In the genomic region with DNA sequence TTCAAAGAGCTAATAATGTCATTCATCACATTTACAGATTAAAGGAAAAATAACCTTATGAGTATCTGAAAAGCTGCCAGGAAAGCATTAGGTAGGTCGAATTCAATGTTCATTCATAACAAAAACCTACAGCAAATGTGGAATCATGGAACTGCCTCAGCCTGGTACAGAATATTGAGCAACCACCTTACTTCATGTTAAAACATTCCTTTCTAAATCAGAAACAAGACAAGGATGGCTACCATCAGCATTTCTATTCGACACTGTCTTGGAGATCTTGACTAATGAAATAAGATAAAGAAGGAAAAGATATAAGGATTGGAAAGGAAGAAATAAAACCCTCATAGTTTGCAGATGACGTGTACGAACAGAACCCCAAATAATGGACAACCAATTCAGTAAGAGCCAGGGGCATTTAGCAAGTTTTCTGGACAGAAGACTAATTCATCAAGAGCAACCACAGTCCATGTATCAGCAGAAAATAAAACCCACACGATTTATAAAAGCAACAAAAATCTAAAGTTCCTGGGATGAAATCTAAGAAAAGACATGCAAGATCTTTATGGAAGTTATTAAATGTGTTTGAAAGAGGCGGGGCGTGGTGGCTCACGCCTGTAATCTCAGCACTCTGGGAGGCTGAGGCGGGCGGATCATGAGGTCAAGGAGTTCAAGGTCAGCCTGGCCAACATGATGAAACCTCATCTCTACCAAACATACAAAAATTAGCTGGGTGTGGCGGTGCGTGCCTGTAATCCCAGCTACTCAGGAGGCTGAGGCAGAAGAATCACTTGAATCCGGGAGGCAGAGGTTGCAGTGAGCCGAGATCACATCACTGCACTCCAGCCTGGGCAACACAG, we compare ENCODE assay signal across 19 cellular contexts.
"Had no signal": no experiment of that assay in that cellular context is flagged by ENCODE, and none has a peak within 500 bp of the region (broad histone marks: within the 10 kb centered on the region; RNA-seq: fewer than 3 reads in every experiment).

No MANE protein-coding gene starts in this region.

- H3K4me3 ChIP-seq: left lung, skin epidermis, tibial artery, vagina had no signal

- H3K4me1 Mint-ChIP-seq: brain, WTC11 had no signal

- H3K27me3 Mint-ChIP-seq: activated CD8-positive, alpha-beta T cell treated with anti-CD3 and anti-CD28 coated beads for 36 hours; activated naive CD4-positive, alpha-beta T cell treated with anti-CD3 and anti-CD28 coated beads, Interleukin-2, amount 50 U/mL, for 24 hours; brain; naive thymus-derived CD8-positive, alpha-beta T cell; stimulated activated naive B cell treated with anti-CD40 and anti-IgM and Interleukin-4, amounts not matched to agents 10 μg/mL and 1 μg/mL and 100 μg/mL, for 72 hours had no signal

- H3K27ac Mint-ChIP-seq: activated CD8-positive, alpha-beta T cell treated with anti-CD3 and anti-CD28 coated beads for 36 hours; activated naive CD4-positive, alpha-beta T cell treated with anti-CD3 and anti-CD28 coated beads, Interleukin-2, amount 50 U/mL, for 24 hours; brain; memory B cell; stimulated activated naive B cell treated with anti-CD40 and anti-IgM and Interleukin-4, amounts not matched to agents 10 μg/mL and 1 μg/mL and 100 μg/mL, for 72 hours; WTC11 had no signal

- H3K4me1 ChIP-seq: left lung, tibial artery, vagina had no signal

- H3K27ac ChIP-seq: left lung, skin epidermis, tibial artery, vagina had no signal

- H3K4me3 Mint-ChIP-seq: activated CD8-positive, alpha-beta T cell treated with anti-CD3 and anti-CD28 coated beads for 36 hours; activated naive CD4-positive, alpha-beta T cell treated with anti-CD3 and anti-CD28 coated beads, Interleukin-2, amount 50 U/mL, for 24 hours; activated T-cell treated with anti-CD3 and anti-CD28 coated beads, Interleukin-2, amount 50 U/mL, for 4 hours; brain; memory B cell; naive thymus-derived CD8-positive, alpha-beta T cell; stimulated activated naive B cell treated with anti-CD40 and anti-IgM and Interleukin-4, amounts not matched to agents 10 μg/mL and 1 μg/mL and 100 μg/mL, for 72 hours; WTC11 had no signal

- H3K36me3 ChIP-seq: left lung had no signal

- DNase-seq: activated CD4-positive, alpha-beta T cell treated with anti-CD3 and anti-CD28 coated beads for 4 hours; activated CD8-positive, alpha-beta T cell treated with anti-CD3 and anti-CD28 coated beads for 36 hours; activated effector memory CD4-positive, alpha-beta T cell treated with Interleukin-2 at 50 U/mL for 16 hours; activated T-cell treated with anti-CD3 and anti-CD28 coated beads, Interleukin-2, amount 50 U/mL, for 4 hours; amygdala; cerebellar nuclear complex; left lung; naive thymus-derived CD8-positive, alpha-beta T cell; retina; stimulated activated CD4-positive, alpha-beta T cell treated with anti-CD3 and anti-CD28 coated beads, Interleukin-15, amount 100 ng/mL, for 24 hours; stimulated activated CD4-positive, alpha-beta T cell treated with anti-CD3 and anti-CD28 coated beads, Interleukin-4, amount 100 ng/mL, for 1 hour; stimulated activated naive B cell treated with anti-CD40 and anti-IgM and Interleukin-4, amounts not matched to agents 10 μg/mL and 1 μg/mL and 100 μg/mL, for 72 hours; tibial artery had no signal

- H3K36me3 Mint-ChIP-seq: memory B cell had no signal

- H3K9me3 ChIP-seq: vagina had no signal

- H3K27me3 ChIP-seq: left lung, tibial artery, vagina had no signal

- H3K9me3 Mint-ChIP-seq: activated naive CD4-positive, alpha-beta T cell treated with anti-CD3 and anti-CD28 coated beads, Interleukin-2, amount 50 U/mL, for 24 hours; memory B cell had no signal

- ATAC-seq: activated CD8-positive, alpha-beta T cell treated with anti-CD3 and anti-CD28 coated beads for 36 hours; activated T-cell treated with anti-CD3 and anti-CD28 coated beads, Interleukin-2, amount 50 U/mL, for 4 hours; left lung; naive thymus-derived CD8-positive, alpha-beta T cell; stimulated activated naive B cell treated with anti-CD40 and anti-IgM and Interleukin-4, amounts not matched to agents 10 μg/mL and 1 μg/mL and 100 μg/mL, for 72 hours; WTC11 had no signal
